In the genomic region with DNA sequence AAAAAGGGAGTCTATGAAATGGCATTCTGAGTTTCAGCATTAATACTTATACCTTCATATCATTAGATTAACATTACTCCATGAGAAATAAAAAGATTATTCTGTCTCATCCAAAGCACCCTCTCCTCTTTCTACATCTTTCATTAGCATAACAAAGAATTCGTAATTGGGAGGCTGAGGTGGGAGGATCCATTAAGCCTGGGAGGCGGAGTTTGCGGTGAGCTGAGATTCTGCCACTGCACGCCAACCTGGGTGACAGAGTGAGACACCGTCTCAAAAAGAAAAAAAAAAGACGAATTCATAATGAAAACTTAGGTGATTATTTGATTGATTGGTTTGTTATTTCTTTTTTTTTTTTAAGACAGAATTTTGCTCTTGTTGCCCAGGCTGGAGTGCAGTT, we compare ENCODE assay signal across 11 cellular contexts. TPM values are rescaled to one million over a fixed set of nuclear protein-coding genes. Genes with fewer than 3 reads are reported as not detected.
DNase-seq lines count a peak whose midpoint lies in the region; ATAC-seq, FAIRE-seq and TF ChIP-seq lines count a peak whose summit lies in the region.
"Had no signal": no experiment of that assay in that cellular context is flagged by ENCODE, and none has a peak within 500 bp of the region (broad histone marks: within the 10 kb centered on the region; RNA-seq: fewer than 3 reads in every experiment).

No MANE protein-coding gene starts in this region.

- no peak for DNase-seq in activated T-cell treated with anti-CD3 and anti-CD28 coated beads, Interleukin-2, amount 50 U/mL, for 24 hours
- DNase-seq in activated T-cell treated with anti-CD3 and anti-CD28 coated beads, Interleukin-2, amount 50 U/mL, for 1 hour = no peak
- DNase-seq in Panc1 (ENCODE audit: low read depth, low spot score) (no peak), endodermal cell (peak; percentile 71), GM12891 (ENCODE audit: insufficient read length, low spot score) (no peak), OCI-M2 (lab: John Stamatoyannopoulos, UW; ENCODE audit: unreplicated experiment) (no peak)
- DNase-seq: CD8-positive, alpha-beta T cell; naive B cell had no signal

- FAIRE-seq in GM12891 (lab: Jason Lieb, UNC) = no peak

- H3K4me3 ChIP-seq in Panc1 (ENCODE audit: low read depth in 2 of 2, low read length in 2 of 2) (no peak overlapping the region), endodermal cell (ENCODE audit: low read length) (no peak overlapping the region), skeletal muscle satellite cell (ENCODE audit: low read length) (no peak overlapping the region)

- H3K27me3 ChIP-seq in Panc1 (ENCODE audit: control insufficient read depth, insufficient read depth, low read length) (no peaks in the 10 kb centered on the region), endodermal cell (ENCODE audit: control insufficient read depth, insufficient read depth, low read length, poor library complexity, severe bottlenecking) (no peaks in the 10 kb centered on the region), skeletal muscle satellite cell (ENCODE audit: control insufficient read depth, insufficient read depth, low read length) (no peaks in the 10 kb centered on the region)
- H3K27me3 ChIP-seq: breast epithelium had no signal

- H3K27ac ChIP-seq in Panc1 (ENCODE audit: low read length) (peak overlapping the region; percentile 57; the same call in 1 of the 2 replicates), endodermal cell (ENCODE audit: low read depth, low read length) (no peak overlapping the region)

- POLR2A ChIA-PET in Panc1 (lab: Charles Lee) = no interaction called here

- CTCF ChIA-PET in Panc1 (lab: Charles Lee) = interaction anchor here (1.3 kb wide), 1 partner anchor 114 kb away, joined by 8 read pairs; no protein-coding TSS in a partner anchor

- no peak overlapping the region for H3K4me3 Mint-ChIP-seq in activated T-cell treated with anti-CD3 and anti-CD28 coated beads, Interleukin-2, amount 50 U/mL, for 24 hours
- H3K4me3 Mint-ChIP-seq in endodermal cell = no peak overlapping the region

- BruUV-seq in Panc1 (replicated peaks; lab: Mats Ljungman, UMichigan) = no TSS peak

- peaks cover 31% of the 10 kb centered on the region for H3K4me1 Mint-ChIP-seq in activated T-cell treated with anti-CD3 and anti-CD28 coated beads, Interleukin-2, amount 50 U/mL, for 24 hours (ENCODE audit: low read depth)
- peaks cover 25% of the 10 kb centered on the region for H3K4me1 Mint-ChIP-seq in endodermal cell

- H3K36me3 Mint-ChIP-seq in activated T-cell treated with anti-CD3 and anti-CD28 coated beads, Interleukin-2, amount 50 U/mL, for 24 hours (ENCODE audit: low read depth) = peaks cover 20% of the 10 kb centered on the region
- H3K36me3 Mint-ChIP-seq in endodermal cell (ENCODE audit: low read depth) = no peaks in the 10 kb centered on the region
- H3K36me3 Mint-ChIP-seq: naive B cell had no signal

- WGBS in endodermal cell (ENCODE audit: insufficient coverage in 1 of 2, insufficient read length in 1 of 2), 2 experiments = 85 to 87% methylated on average over 6 of the region's 6 CpGs

- TF ChIP-seq CTCF in Panc1 (IDR thresholded peaks at IDR 0.05) (no peak), endodermal cell (conservative IDR thresholded peaks at IDR 0.05) (no peak)

- peak overlapping the region; percentile 94 for H3K27ac Mint-ChIP-seq in activated T-cell treated with anti-CD3 and anti-CD28 coated beads, Interleukin-2, amount 50 U/mL, for 24 hours
- no peak overlapping the region for H3K27ac Mint-ChIP-seq in endodermal cell

- ATAC-seq in Panc1 (no peak), HG03342 (IDR thresholded peaks at IDR 0.05; ENCODE audit: unreplicated experiment) (no peak)
- ATAC-seq: CD8-positive, alpha-beta T cell had no signal

- H3K9ac ChIP-seq in endodermal cell (ENCODE audit: extremely low read depth, low read length, poor library complexity, severe bottlenecking) = no peak overlapping the region
- H3K9ac ChIP-seq in skeletal muscle satellite cell (ENCODE audit: low read depth, low read length) = peak overlapping the region; percentile 92

- no peaks in the 10 kb centered on the region for H3K27me3 Mint-ChIP-seq in activated T-cell treated with anti-CD3 and anti-CD28 coated beads, Interleukin-2, amount 50 U/mL, for 24 hours
- H3K27me3 Mint-ChIP-seq in endodermal cell (ENCODE audit: insufficient read depth) = no peaks in the 10 kb centered on the region
- H3K27me3 Mint-ChIP-seq: naive B cell had no signal

- H3K9me3 ChIP-seq in Panc1 (ENCODE audit: control insufficient read depth, insufficient read depth, low read depth, low read length) (no peaks in the 10 kb centered on the region), endodermal cell (ENCODE audit: control insufficient read depth, low read length) (no peaks in the 10 kb centered on the region), skeletal muscle satellite cell (replicated peaks; ENCODE audit: low read length) (no peaks in the 10 kb centered on the region)
- H3K9me3 ChIP-seq: breast epithelium had no signal

- intact Hi-C loops in Panc1 (cut with micrococcal nuclease; ENCODE audit: unreplicated experiment) = loop anchor here (5.0 to 10.0 kb wide), 2 partner anchors 113 to 185 kb away; no protein-coding TSS in a partner anchor

- H3K36me3 ChIP-seq in Panc1 (ENCODE audit: control insufficient read depth, insufficient read depth, low read length) (no peaks in the 10 kb centered on the region; the same call in 1 of the 2 replicates), endodermal cell (ENCODE audit: control insufficient read depth, insufficient read depth, low read length) (no peaks in the 10 kb centered on the region), skeletal muscle satellite cell (ENCODE audit: insufficient read depth, low read length) (no peaks in the 10 kb centered on the region)
- H3K36me3 ChIP-seq: breast epithelium had no signal

- H3K9me3 Mint-ChIP-seq in activated T-cell treated with anti-CD3 and anti-CD28 coated beads, Interleukin-2, amount 50 U/mL, for 24 hours = no peaks in the 10 kb centered on the region
- H3K9me3 Mint-ChIP-seq in endodermal cell = no peaks in the 10 kb centered on the region
- H3K9me3 Mint-ChIP-seq: CD8-positive, alpha-beta T cell; naive B cell had no signal

- TF ChIP-seq POLR2A in GM12891 (IDR thresholded peaks at IDR 0.05; ENCODE audit: low read depth, low read length) = no peak

- H3K4me2 ChIP-seq in skeletal muscle satellite cell (ENCODE audit: low read length) = peak overlapping the region; percentile 97

- peaks cover 20% of the 10 kb centered on the region; the same call in 1 of the 2 replicates for H3K4me1 ChIP-seq in Panc1 (ENCODE audit: control insufficient read depth, insufficient read depth, low read length)
- no peaks in the 10 kb centered on the region for H3K4me1 ChIP-seq in endodermal cell (ENCODE audit: control insufficient read depth, insufficient read depth, low read length)
- H3K4me1 ChIP-seq in skeletal muscle satellite cell (ENCODE audit: control insufficient read depth, insufficient read depth, low read length) = peaks cover 10% of the 10 kb centered on the region

- in situ Hi-C loops in Panc1 (cut with HindIII; ENCODE audit: low pct_unique_long_range_greater_than_20kb, low sequenced_read_pairs) = no loop called here

TF ChIP-seq in GM12891, 5 proteins besides CTCF, POLR2A, EP300 and RAD21:
- TF ChIP-seq POU2F2 (IDR thresholded peaks at IDR 0.05; ENCODE audit: low read depth, low read length) (no peak), SPI1 (IDR thresholded peaks at IDR 0.05; ENCODE audit: low read depth, low read length) (no peak), POLR2AphosphoS5 (IDR thresholded peaks at IDR 0.05; ENCODE audit: low read depth, low read length) (no peak), TAF1 (IDR thresholded peaks at IDR 0.05; ENCODE audit: low read depth, low read length) (no peak), PAX5 (IDR thresholded peaks at IDR 0.05; ENCODE audit: insufficient read depth, low read length, severe bottlenecking) (no peak)

RNA-seq across cellular contexts. Expression of a gene that starts 1.8 kb away (rescaled TPM):
- total RNA-seq in Panc1 (2021; ENCODE audit: unreplicated experiment) (23.2 TPM), endodermal cell (10 to 100 TPM; 36.2 to 39.9 TPM)
- polyA plus RNA-seq in Panc1 (2012; ENCODE audit: insufficient read length) = 9.9 TPM
- 33.3 TPM for polyA plus RNA-seq in endodermal cell (2013, experiment 1 of 2)
- polyA plus RNA-seq in endodermal cell (2013, experiment 2 of 2) = 34.4 TPM
- 48.3 and 56.0 TPM in 2 replicates for total RNA-seq in skeletal muscle satellite cell (2012; rRNA removed)
- 9.3 TPM for polyA plus RNA-seq in GM12891 (2012; ENCODE audit: low read depth, missing spikeins)
